ENCODE assay signal across 35 cellular contexts in genomic region chr6:29905286-29905685, GRCh38. TPM values are rescaled to one million over a fixed set of nuclear protein-coding genes. Genes with fewer than 3 reads are reported as not detected.
DNase-seq lines count a peak whose midpoint lies in the region; ATAC-seq and TF ChIP-seq lines count a peak whose summit lies in the region.
"Had no signal": no experiment of that assay in that cellular context is flagged by ENCODE, and none has a peak within 500 bp of the region (broad histone marks: within the 10 kb centered on the region; RNA-seq: fewer than 3 reads in every experiment).

No MANE protein-coding gene starts in this region.

- no peak overlapping the region for H3K27ac ChIP-seq in lung (ENCODE audit: low read depth in 1 of 2, low read length in 1 of 2)
- no peak overlapping the region for H3K27ac ChIP-seq in right lobe of liver
- H3K27ac ChIP-seq: 22Rv1; A549; BLaER1; BLaER1 treated with 17β-estradiol and CSF1 and Interleukin-3, amounts not matched to agents 10 nM and 100 nM; C4-2B had no signal

- 72 to 79% methylated on average over 4 of the region's 4 CpGs for WGBS in lung, 2 donors
- 70% methylated on average over 3 of the region's 4 CpGs for WGBS in right lobe of liver (ENCODE audit: insufficient coverage, low coverage, low lambda C conversion rate, missing lambda C conversion rate)

- H3K27ac Mint-ChIP-seq in activated CD8-positive, alpha-beta memory T cell treated with anti-CD3 and anti-CD28 coated beads, Interleukin-2, amount 10 ng/mL, durations not matched to agents 7 days and 5 days: no peak overlapping the region
- H3K27ac Mint-ChIP-seq in nephron: peak overlapping the region in 2 of 3 experiments; percentile 24 to 56
- no peak overlapping the region for H3K27ac Mint-ChIP-seq in osteocyte (ENCODE audit: unreplicated experiment)
- H3K27ac Mint-ChIP-seq: B cell; CD14-positive monocyte; CD4-positive, alpha-beta memory T cell; CD4-positive, alpha-beta T cell; CD8-positive, alpha-beta memory T cell; CD8-positive, alpha-beta T cell had no signal

- no peaks in the 10 kb centered on the region for H3K9me3 Mint-ChIP-seq in activated CD8-positive, alpha-beta memory T cell treated with anti-CD3 and anti-CD28 coated beads, Interleukin-2, amount 10 ng/mL, durations not matched to agents 7 days and 5 days (ENCODE audit: low read depth)
- H3K9me3 Mint-ChIP-seq in nephron: no peaks in the 10 kb centered on the region
- no peaks in the 10 kb centered on the region for H3K9me3 Mint-ChIP-seq in osteocyte (ENCODE audit: unreplicated experiment)
- H3K9me3 Mint-ChIP-seq: CD14-positive monocyte; CD4-positive, alpha-beta memory T cell; CD4-positive, alpha-beta T cell; CD4-positive, CD25-positive, alpha-beta regulatory T cell; CD8-positive, alpha-beta memory T cell; CD8-positive, alpha-beta T cell had no signal

- H3K4me3 ChIP-seq in lung: no peak overlapping the region
- H3K4me3 ChIP-seq in right lobe of liver: no peak overlapping the region
- H3K4me3 ChIP-seq: A549; BLaER1; BLaER1 treated with 17β-estradiol and CSF1 and Interleukin-3, amounts not matched to agents 10 nM and 100 nM had no signal

- TF ChIP-seq CTCF in lung (IDR thresholded peaks at IDR 0.05; ENCODE audit: control extremely low read depth, extremely low read depth) (no peak), nephron (IDR thresholded peaks at IDR 0.05; ENCODE audit: unreplicated experiment in 3 of 3) (no peak), osteocyte (IDR thresholded peaks at IDR 0.05) (no peak), right lobe of liver (IDR thresholded peaks at IDR 0.05) (no peak)

- no peaks in the 10 kb centered on the region for H3K36me3 Mint-ChIP-seq in activated CD8-positive, alpha-beta memory T cell treated with anti-CD3 and anti-CD28 coated beads, Interleukin-2, amount 10 ng/mL, durations not matched to agents 7 days and 5 days
- H3K36me3 Mint-ChIP-seq in nephron (ENCODE audit: low read depth): no peaks in the 10 kb centered on the region
- no peaks in the 10 kb centered on the region for H3K36me3 Mint-ChIP-seq in osteocyte (ENCODE audit: unreplicated experiment)
- H3K36me3 Mint-ChIP-seq: CD4-positive, CD25-positive, alpha-beta regulatory T cell; CD8-positive, alpha-beta T cell had no signal

- CTCF ChIA-PET in activated CD8-positive, alpha-beta memory T cell treated with anti-CD3 and anti-CD28 coated beads, Interleukin-2, amount 10 ng/mL, durations not matched to agents 7 days and 5 days (lab: Charles Lee): no interaction called here

- H3K27me3 ChIP-seq in lung (ENCODE audit: control insufficient read depth, insufficient read depth) (no peaks in the 10 kb centered on the region), right lobe of liver (no peaks in the 10 kb centered on the region)
- H3K27me3 ChIP-seq: BLaER1; BLaER1 treated with 17β-estradiol and CSF1 and Interleukin-3, amounts not matched to agents 10 nM and 100 nM had no signal

- no peak for ATAC-seq in activated CD8-positive, alpha-beta memory T cell treated with anti-CD3 and anti-CD28 coated beads, Interleukin-2, amount 10 ng/mL, durations not matched to agents 7 days and 5 days
- no peak for ATAC-seq in lung (ENCODE audit: insufficient read depth, low FRiP score)
- no peak for ATAC-seq in GM19351 (IDR thresholded peaks at IDR 0.05; ENCODE audit: unreplicated experiment)
- ATAC-seq in right lobe of liver: no peak
- ATAC-seq: A549; CD8-positive, alpha-beta T cell had no signal

- no peak for TF ChIP-seq POLR2A in right lobe of liver (IDR thresholded peaks at IDR 0.05)

- H3K36me3 ChIP-seq in lung (ENCODE audit: control insufficient read depth in 2 of 2, insufficient read depth in 2 of 2, low read length in 2 of 2): no peaks in the 10 kb centered on the region
- no peaks in the 10 kb centered on the region for H3K36me3 ChIP-seq in right lobe of liver
- H3K36me3 ChIP-seq: BE2C; BLaER1; BLaER1 treated with 17β-estradiol and CSF1 and Interleukin-3, amounts not matched to agents 10 nM and 100 nM had no signal

- H3K4me3 Mint-ChIP-seq in activated CD8-positive, alpha-beta memory T cell treated with anti-CD3 and anti-CD28 coated beads, Interleukin-2, amount 10 ng/mL, durations not matched to agents 7 days and 5 days: no peak overlapping the region
- H3K4me3 Mint-ChIP-seq in nephron (no peak overlapping the region), osteocyte (ENCODE audit: unreplicated experiment) (no peak overlapping the region)
- H3K4me3 Mint-ChIP-seq: B cell; CD14-positive monocyte; CD4-positive, alpha-beta memory T cell; CD4-positive, alpha-beta T cell; CD4-positive, CD25-positive, alpha-beta regulatory T cell; CD8-positive, alpha-beta memory T cell; CD8-positive, alpha-beta T cell had no signal

- no peaks in the 10 kb centered on the region for H3K9me3 ChIP-seq in lung (ENCODE audit: control insufficient read depth in 2 of 2, insufficient read depth in 1 of 2, low read length in 1 of 2)
- H3K9me3 ChIP-seq in right lobe of liver: no peaks in the 10 kb centered on the region
- H3K9me3 ChIP-seq: A549; BE2C; BLaER1; BLaER1 treated with 17β-estradiol and CSF1 and Interleukin-3, amounts not matched to agents 10 nM and 100 nM; Caco-2 had no signal

- no peaks in the 10 kb centered on the region for H3K4me1 Mint-ChIP-seq in activated CD8-positive, alpha-beta memory T cell treated with anti-CD3 and anti-CD28 coated beads, Interleukin-2, amount 10 ng/mL, durations not matched to agents 7 days and 5 days
- H3K4me1 Mint-ChIP-seq in nephron (peaks cover 7% of the 10 kb centered on the region), osteocyte (ENCODE audit: unreplicated experiment) (no peaks in the 10 kb centered on the region)
- H3K4me1 Mint-ChIP-seq: B cell; CD4-positive, alpha-beta memory T cell; CD8-positive, alpha-beta memory T cell had no signal

- H3K4me1 ChIP-seq in lung (ENCODE audit: control insufficient read depth in 2 of 2, insufficient read depth in 2 of 2, low read length in 2 of 2) (no peaks in the 10 kb centered on the region), right lobe of liver (peaks cover 0 to 10% (median 3%) of the 10 kb centered on the region in 4 donors)
- H3K4me1 ChIP-seq: BE2C, BLaER1 had no signal

- intact Hi-C loops in right lobe of liver (cut with DNase I): no loop called here

- peaks cover 20% of the 10 kb centered on the region for H3K27me3 Mint-ChIP-seq in activated CD8-positive, alpha-beta memory T cell treated with anti-CD3 and anti-CD28 coated beads, Interleukin-2, amount 10 ng/mL, durations not matched to agents 7 days and 5 days
- peaks cover 15% of the 10 kb centered on the region for H3K27me3 Mint-ChIP-seq in nephron (ENCODE audit: low read depth)
- H3K27me3 Mint-ChIP-seq in osteocyte (ENCODE audit: unreplicated experiment): peaks cover 56% of the 10 kb centered on the region
- H3K27me3 Mint-ChIP-seq: B cell; CD4-positive, CD25-positive, alpha-beta regulatory T cell had no signal

- peak; percentile 25 for DNase-seq in activated CD8-positive, alpha-beta memory T cell treated with anti-CD3 and anti-CD28 coated beads, Interleukin-2, amount 50 U/mL, for 48 hours
- no peak for DNase-seq in activated CD8-positive, alpha-beta memory T cell treated with anti-CD3 and anti-CD28 coated beads, Interleukin-2, amount 10 ng/mL, durations not matched to agents 7 days and 5 days
- DNase-seq in lung (ENCODE audit: low spot score): peak; percentile 11
- DNase-seq in osteocyte (ENCODE audit: extremely low spot score, unreplicated experiment): peak; percentile 49
- no peak for DNase-seq in right lobe of liver
- no peak for DNase-seq in GM19240 (ENCODE audit: insufficient read length, low spot score)
- DNase-seq: 8988T; ACHN; AML-193; BE2C; C1 segment of cervical spinal cord; Caco-2; Calu3; CD4-positive, alpha-beta memory T cell; CD4-positive, alpha-beta T cell; CD4-positive, CD25-positive, alpha-beta regulatory T cell; CD8-positive, alpha-beta memory T cell; CD8-positive, alpha-beta T cell; COR-L47; DMS 273 treated with DMSO at 0.1 percent for 48 hours; DMS153; DMS53; DMS79; DMS79 treated with DMSO at 0.1 percent for 48 hours; DND-41; EL had no signal

RNA-seq across cellular contexts. Expression of gene HLA-A, which starts 37.0 kb away (rescaled TPM):
- total RNA-seq in activated CD8-positive, alpha-beta memory T cell treated with anti-CD3 and anti-CD28 coated beads, Interleukin-2, amount 10 ng/mL, durations not matched to agents 7 days and 5 days: 1,000 to 10,000 TPM; 1,622 to 2,021 TPM
- total RNA-seq in lung (100 to 1,000 TPM; 320 to 577 TPM), osteocyte (293 and 316 TPM in 2 replicates), right lobe of liver (100 to 1,000 TPM; 107 to 561 (median 406) TPM)
- 1,000 to 10,000 TPM in 1 of 2 donors, 100 to 1,000 TPM in 1; 845 to 3,222 TPM for polyA plus RNA-seq in lung

Comparison
In these comparisons a context has a peak if more than half of its experiments do, and no peak if none do; other contexts are left out.
1. DNase-seq: peak in activated CD8-positive, alpha-beta memory T cell treated with anti-CD3 and anti-CD28 coated beads, Interleukin-2, amount 50 U/mL, for 48 hours (single experiment), lung (single experiment) and osteocyte (single experiment); none in activated CD8-positive, alpha-beta memory T cell treated with anti-CD3 and anti-CD28 coated beads, Interleukin-2, amount 10 ng/mL, durations not matched to agents 7 days and 5 days (single experiment), right lobe of liver (0 of 3) and GM19240 (single experiment).
2. H3K27ac Mint-ChIP-seq: peak in nephron (2 of 3); none in activated CD8-positive, alpha-beta memory T cell treated with anti-CD3 and anti-CD28 coated beads, Interleukin-2, amount 10 ng/mL, durations not matched to agents 7 days and 5 days (single experiment) and osteocyte (single experiment).